ENCODE assay signal across 8 cellular contexts in the genomic region with DNA sequence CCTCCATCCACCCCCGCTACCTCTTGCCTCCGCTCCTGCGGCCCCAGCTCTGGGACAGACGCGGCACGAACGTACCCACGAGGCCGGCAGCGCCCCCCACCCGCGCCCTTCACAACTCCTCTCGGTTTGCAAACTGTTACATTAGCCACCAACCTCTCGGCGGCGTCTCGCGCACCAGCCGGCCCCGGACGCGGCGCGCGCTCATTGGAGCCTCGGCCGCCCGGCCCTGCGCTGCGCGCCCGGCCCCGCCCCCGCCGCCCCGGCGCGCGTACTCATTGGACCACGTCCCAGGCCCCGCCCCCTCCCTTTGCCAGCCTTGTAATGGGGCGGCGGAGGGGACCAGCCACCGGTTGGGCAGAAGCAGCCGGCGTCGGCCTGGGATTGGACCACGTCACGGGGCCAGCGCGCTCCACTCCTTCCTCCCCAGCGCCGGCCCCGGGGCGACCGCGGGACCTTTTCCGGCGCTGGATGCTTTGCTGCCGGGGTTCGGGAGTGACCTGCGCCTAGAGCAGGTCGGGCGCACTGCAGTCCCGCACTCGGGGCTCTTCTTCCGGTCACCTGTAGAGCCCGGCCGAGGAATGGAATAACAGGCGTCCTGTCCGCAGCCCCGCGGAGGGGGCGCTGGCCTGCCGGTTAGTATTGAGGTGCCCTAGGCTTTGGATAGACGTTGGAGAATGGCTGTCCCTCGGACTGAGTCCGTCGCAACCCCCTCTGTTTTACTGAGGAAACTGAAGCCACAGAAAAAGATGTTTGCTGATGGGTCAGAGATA. TPM values are rescaled to one million over a fixed set of nuclear protein-coding genes. Genes with fewer than 3 reads are reported as not detected.
DNase-seq lines count a peak whose midpoint lies in the region; ATAC-seq, FAIRE-seq and TF ChIP-seq lines count a peak whose summit lies in the region.

A gene with protein sequence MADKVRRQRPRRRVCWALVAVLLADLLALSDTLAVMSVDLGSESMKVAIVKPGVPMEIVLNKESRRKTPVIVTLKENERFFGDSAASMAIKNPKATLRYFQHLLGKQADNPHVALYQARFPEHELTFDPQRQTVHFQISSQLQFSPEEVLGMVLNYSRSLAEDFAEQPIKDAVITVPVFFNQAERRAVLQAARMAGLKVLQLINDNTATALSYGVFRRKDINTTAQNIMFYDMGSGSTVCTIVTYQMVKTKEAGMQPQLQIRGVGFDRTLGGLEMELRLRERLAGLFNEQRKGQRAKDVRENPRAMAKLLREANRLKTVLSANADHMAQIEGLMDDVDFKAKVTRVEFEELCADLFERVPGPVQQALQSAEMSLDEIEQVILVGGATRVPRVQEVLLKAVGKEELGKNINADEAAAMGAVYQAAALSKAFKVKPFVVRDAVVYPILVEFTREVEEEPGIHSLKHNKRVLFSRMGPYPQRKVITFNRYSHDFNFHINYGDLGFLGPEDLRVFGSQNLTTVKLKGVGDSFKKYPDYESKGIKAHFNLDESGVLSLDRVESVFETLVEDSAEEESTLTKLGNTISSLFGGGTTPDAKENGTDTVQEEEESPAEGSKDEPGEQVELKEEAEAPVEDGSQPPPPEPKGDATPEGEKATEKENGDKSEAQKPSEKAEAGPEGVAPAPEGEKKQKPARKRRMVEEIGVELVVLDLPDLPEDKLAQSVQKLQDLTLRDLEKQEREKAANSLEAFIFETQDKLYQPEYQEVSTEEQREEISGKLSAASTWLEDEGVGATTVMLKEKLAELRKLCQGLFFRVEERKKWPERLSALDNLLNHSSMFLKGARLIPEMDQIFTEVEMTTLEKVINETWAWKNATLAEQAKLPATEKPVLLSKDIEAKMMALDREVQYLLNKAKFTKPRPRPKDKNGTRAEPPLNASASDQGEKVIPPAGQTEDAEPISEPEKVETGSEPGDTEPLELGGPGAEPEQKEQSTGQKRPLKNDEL (minus strand): TSS at position 206 of the 770 bp plus-strand sequence. CDS start 1,045 bp downstream, outside the sequence.

- peak; percentile 32 to 77 for TF ChIP-seq CTCF in Caco-2 (IDR thresholded peaks at IDR 0.05; ENCODE audit: insufficient read depth in 1 of 2, low read depth in 1 of 2, low read length in 1 of 2, severe bottlenecking in 1 of 2, unreplicated experiment in 1 of 2)

- H3K4me3 ChIP-seq in Caco-2 (ENCODE audit: low read depth, low read length) (peak within 1 kb of the TSS; percentile 94), endocrine pancreas (ENCODE audit: control insufficient read depth, insufficient read depth, low read length) (peak within 1 kb of the TSS; percentile 86)

- no TSS peak for BruUV-seq in Caco-2 (replicated peaks; lab: Mats Ljungman, UMichigan)

- no peaks in the 10 kb centered on the region for H3K27me3 Mint-ChIP-seq in Caco-2 (ENCODE audit: insufficient read depth, unreplicated experiment)
- H3K27me3 Mint-ChIP-seq in activated CD8-positive, alpha-beta memory T cell treated with anti-CD3 and anti-CD28 coated beads, Interleukin-2, amount 10 ng/mL, durations not matched to agents 7 days and 5 days = no peaks in the 10 kb centered on the region

- H3K9me3 ChIP-seq in Caco-2 (no peaks in the 10 kb centered on the region), endocrine pancreas (ENCODE audit: control insufficient read depth, low read length) (no peaks in the 10 kb centered on the region)

- H3K27me3 ChIP-seq in Caco-2 (replicated peaks; ENCODE audit: control insufficient read depth, insufficient read depth, low read length) (no peaks in the 10 kb centered on the region), endocrine pancreas (ENCODE audit: control insufficient read depth, insufficient read depth, low read length) (no peaks in the 10 kb centered on the region)

- H3K4me1 ChIP-seq in Caco-2 = peaks cover 10% of the 10 kb centered on the region
- H3K4me1 ChIP-seq in endocrine pancreas (ENCODE audit: control insufficient read depth, insufficient read depth, low read length) = no peaks in the 10 kb centered on the region

- H3K9ac ChIP-seq in endocrine pancreas (ENCODE audit: control insufficient read depth, insufficient read depth, low read length) = peak within 1 kb of the TSS; percentile 95

- intact Hi-C loops in Caco-2 (cut with micrococcal nuclease; ENCODE audit: unreplicated experiment) = loop anchor here (1.0 kb wide), 5 partner anchors 10 to 59 kb away; a partner anchor contains a TSS

- peaks cover 20% of the 10 kb centered on the region for H3K4me1 Mint-ChIP-seq in Caco-2 (ENCODE audit: low read depth, unreplicated experiment)
- H3K4me1 Mint-ChIP-seq in activated CD8-positive, alpha-beta memory T cell treated with anti-CD3 and anti-CD28 coated beads, Interleukin-2, amount 10 ng/mL, durations not matched to agents 7 days and 5 days = peaks cover 36% of the 10 kb centered on the region

- CTCF ChIA-PET in Caco-2 (lab: Charles Lee) = interaction anchor here (0.7 to 3.5 kb wide), 4 partner anchors 10 to 128 kb away, joined by 3 to 25 read pairs (median 4); a partner anchor contains a TSS
- CTCF ChIA-PET in activated CD8-positive, alpha-beta memory T cell treated with anti-CD3 and anti-CD28 coated beads, Interleukin-2, amount 10 ng/mL, durations not matched to agents 7 days and 5 days (lab: Charles Lee) = interaction anchor here (0.7 to 2.5 kb wide), 15 partner anchors 10 to 204 kb away, joined by 3 to 9 read pairs (median 4); a partner anchor contains a TSS

- peak within 1 kb of the TSS; percentile 98 for H3K27ac Mint-ChIP-seq in Caco-2 (ENCODE audit: unreplicated experiment)
- peak within 1 kb of the TSS; percentile 91 for H3K27ac Mint-ChIP-seq in activated CD8-positive, alpha-beta memory T cell treated with anti-CD3 and anti-CD28 coated beads, Interleukin-2, amount 10 ng/mL, durations not matched to agents 7 days and 5 days

- peak within 1 kb of the TSS; percentile 88 for H3K4me3 Mint-ChIP-seq in Caco-2 (ENCODE audit: unreplicated experiment)
- peak within 1 kb of the TSS; percentile 82 for H3K4me3 Mint-ChIP-seq in activated CD8-positive, alpha-beta memory T cell treated with anti-CD3 and anti-CD28 coated beads, Interleukin-2, amount 10 ng/mL, durations not matched to agents 7 days and 5 days

- DNase-seq in Caco-2 (peak; percentile 100), HTR-8/SVneo (ENCODE audit: insufficient read length, low spot score) (peak; percentile 96), NOMO-1 treated with dmso at 0.1 percent for 144 hours (lab: John Stamatoyannopoulos, UW; ENCODE audit: unreplicated experiment) (peak; percentile 95), mesenteric fat pad (ENCODE audit: low spot score) (peak; percentile 99)
- DNase-seq in activated CD8-positive, alpha-beta memory T cell treated with anti-CD3 and anti-CD28 coated beads, Interleukin-2, amount 10 ng/mL, durations not matched to agents 7 days and 5 days = peak; percentile 99
- peak; percentile 98 for DNase-seq in stimulated activated CD8-positive, alpha-beta memory T cell treated with anti-CD3 and anti-CD28 coated beads, Interleukin-15, amount 100 ng/mL, for 24 hours (ENCODE audit: low read depth)

- no peaks in the 10 kb centered on the region for H3K9me3 Mint-ChIP-seq in Caco-2 (ENCODE audit: unreplicated experiment)
- no peaks in the 10 kb centered on the region for H3K9me3 Mint-ChIP-seq in activated CD8-positive, alpha-beta memory T cell treated with anti-CD3 and anti-CD28 coated beads, Interleukin-2, amount 10 ng/mL, durations not matched to agents 7 days and 5 days (ENCODE audit: low read depth)

- FAIRE-seq in HTR-8/SVneo (lab: Jason Lieb, UNC) = peak; percentile 94

- peak; percentile 94 for ATAC-seq in GM21367 (IDR thresholded peaks at IDR 0.05; ENCODE audit: unreplicated experiment)
- ATAC-seq in activated CD8-positive, alpha-beta memory T cell treated with anti-CD3 and anti-CD28 coated beads, Interleukin-2, amount 10 ng/mL, durations not matched to agents 7 days and 5 days = peak; percentile 96

- H3K36me3 ChIP-seq in Caco-2 (ENCODE audit: control insufficient read depth, insufficient read depth, low read length) (peaks cover 12% of the 10 kb centered on the region), endocrine pancreas (ENCODE audit: control insufficient read depth, insufficient read depth, low read length) (no peaks in the 10 kb centered on the region)

- POLR2A ChIA-PET in Caco-2 (lab: Charles Lee) = interaction anchor here (0.6 to 2.0 kb wide), 12 partner anchors 8 to 104 kb away, joined by 3 to 21 read pairs (median 4); a partner anchor contains a TSS

- H3K36me3 Mint-ChIP-seq in Caco-2 (ENCODE audit: insufficient read depth, unreplicated experiment) = peaks cover 53% of the 10 kb centered on the region
- peaks cover 24% of the 10 kb centered on the region for H3K36me3 Mint-ChIP-seq in activated CD8-positive, alpha-beta memory T cell treated with anti-CD3 and anti-CD28 coated beads, Interleukin-2, amount 10 ng/mL, durations not matched to agents 7 days and 5 days

RNA-seq across cellular contexts. Expression of the gene that starts here (rescaled TPM):
- 306 and 366 TPM in 2 replicates for total RNA-seq in Caco-2 (2022)
- 100 to 1,000 TPM; 108 to 163 TPM for total RNA-seq in activated CD8-positive, alpha-beta memory T cell treated with anti-CD3 and anti-CD28 coated beads, Interleukin-2, amount 10 ng/mL, durations not matched to agents 7 days and 5 days
- 115 TPM for total RNA-seq in mesenteric fat pad

Comparison
In these comparisons a context has a peak if more than half of its experiments do, and no peak if none do; other contexts are left out.
1. Peak in every context shown above with its lines: DNase-seq, ATAC-seq and H3K4me3 ChIP-seq.